In genomic region chr14:54782803-54783659, GRCh38 we compare ENCODE assay signal across 9 cellular contexts.
DNase-seq lines count a peak whose midpoint lies in the region; ATAC-seq and FAIRE-seq lines count a peak whose summit lies in the region.
"Had no signal": no experiment of that assay in that cellular context is flagged by ENCODE, and none has a peak within 500 bp of the region (broad histone marks: within the 10 kb centered on the region; RNA-seq: fewer than 3 reads in every experiment).

No MANE protein-coding gene starts in this region.

- DNase-seq in ELF-1 (ENCODE audit: low read depth, low spot score) (peak; percentile 37), left lobe of liver (ENCODE audit: low spot score) (peak; percentile 48), NCI-H2029 (lab: John Stamatoyannopoulos, UW) (no peak), NCI-H345 (lab: John Stamatoyannopoulos, UW) (no peak), frontal cortex (ENCODE audit: low spot score in 2 of 2) (no peak)
- no peak for DNase-seq in T-helper 2 cell treated with Interferon-gamma antibody and Interleukin-4, amounts not matched to agents 5 μg/mL and 100 μg/mL, for 36 hours (ENCODE audit: low spot score)

- H3K36me3 Mint-ChIP-seq in T-helper 2 cell treated with Interferon-gamma antibody and Interleukin-4, amounts not matched to agents 5 μg/mL and 100 μg/mL, for 36 hours (ENCODE audit: low read depth): no peaks in the 10 kb centered on the region

- FAIRE-seq in frontal cortex (lab: Jason Lieb, UNC): no peak
- FAIRE-seq: bronchial epithelial cell had no signal

- no peaks in the 10 kb centered on the region for H3K9me3 Mint-ChIP-seq in T-helper 2 cell treated with Interferon-gamma antibody and Interleukin-4, amounts not matched to agents 5 μg/mL and 100 μg/mL, for 36 hours

- no peak overlapping the region for H3K4me3 Mint-ChIP-seq in T-helper 2 cell treated with Interferon-gamma antibody and Interleukin-4, amounts not matched to agents 5 μg/mL and 100 μg/mL, for 36 hours

- peaks cover 27% of the 10 kb centered on the region for H3K27me3 Mint-ChIP-seq in T-helper 2 cell treated with Interferon-gamma antibody and Interleukin-4, amounts not matched to agents 5 μg/mL and 100 μg/mL, for 36 hours (ENCODE audit: low read depth)

- ATAC-seq in GM19351 (IDR thresholded peaks at IDR 0.05; ENCODE audit: unreplicated experiment): peak; percentile 97
- peak; percentile 77 for ATAC-seq in HG03280 (IDR thresholded peaks at IDR 0.05; ENCODE audit: unreplicated experiment)
- ATAC-seq in left lobe of liver: peak; percentile 1

- peak overlapping the region; percentile 26 for H3K27ac Mint-ChIP-seq in T-helper 2 cell treated with Interferon-gamma antibody and Interleukin-4, amounts not matched to agents 5 μg/mL and 100 μg/mL, for 36 hours

- peaks cover 14% of the 10 kb centered on the region for H3K4me1 Mint-ChIP-seq in T-helper 2 cell treated with Interferon-gamma antibody and Interleukin-4, amounts not matched to agents 5 μg/mL and 100 μg/mL, for 36 hours (ENCODE audit: low read depth)

Comparison
In these comparisons a context has a peak if more than half of its experiments do, and no peak if none do; other contexts are left out.
1. DNase-seq: peak in ELF-1 (single experiment) and left lobe of liver (single experiment); none in T-helper 2 cell treated with Interferon-gamma antibody and Interleukin-4, amounts not matched to agents 5 μg/mL and 100 μg/mL, for 36 hours (single experiment), NCI-H2029 (single experiment), NCI-H345 (single experiment) and frontal cortex (0 of 2).
2. ATAC-seq: peak in every context shown above with its lines; median percentile 97 in GM19351; 77 in HG03280; 1 in left lobe of liver.